Comparison of ENCODE assay signal across 24 cellular contexts in the genomic region with DNA sequence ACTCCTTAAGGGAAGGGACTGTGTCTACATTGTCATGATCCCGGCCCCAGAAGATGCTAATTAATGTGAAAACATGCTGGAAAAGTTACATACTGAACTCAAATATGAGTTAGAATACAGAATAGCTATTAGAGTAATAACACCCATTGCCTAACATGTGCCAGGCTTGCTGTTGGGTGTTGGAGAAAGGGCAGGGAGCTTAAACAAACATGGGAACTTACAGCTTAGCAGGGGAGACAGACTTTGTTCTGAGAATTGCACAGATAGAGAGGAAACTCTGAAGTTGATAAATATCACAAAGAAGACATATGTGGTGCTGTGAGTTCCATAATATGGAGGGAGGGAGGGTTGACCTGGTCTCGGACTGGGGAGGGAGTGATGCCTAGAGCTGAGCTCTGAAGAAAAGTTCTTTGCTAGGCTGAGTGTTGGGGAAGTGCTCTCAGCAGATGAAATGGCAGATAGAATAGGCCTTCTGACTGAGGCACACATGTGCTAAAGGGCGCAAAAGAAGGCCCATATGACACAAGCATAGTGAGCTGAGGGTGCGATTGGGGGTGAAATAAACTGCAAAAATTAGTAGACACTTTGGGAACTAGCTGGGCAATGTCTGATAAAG. TPM values are rescaled to one million over a fixed set of nuclear protein-coding genes. Genes with fewer than 3 reads are reported as not detected.
A peak's percentile ranks its signal among the peaks of the same experiment; 100 is the strongest.
DNase-seq lines count a peak whose midpoint lies in the region; ATAC-seq, FAIRE-seq and TF ChIP-seq lines count a peak whose summit lies in the region.
"Had no signal": no experiment of that assay in that cellular context is flagged by ENCODE, and none has a peak within 500 bp of the region (broad histone marks: within the 10 kb centered on the region; RNA-seq: fewer than 3 reads in every experiment).

No MANE protein-coding gene starts in this region.

- H3K4me3 Mint-ChIP-seq in T-cell = no peak overlapping the region
- H3K4me3 Mint-ChIP-seq: neural crest cell had no signal

- peaks cover 0 to 7% (median 0%) of the 10 kb centered on the region in 4 donors for H3K4me1 ChIP-seq in right lobe of liver
- H3K4me1 ChIP-seq in small intestine (ENCODE audit: control insufficient read depth in 2 of 2, insufficient read depth in 1 of 2, low read depth in 1 of 2, low read length in 1 of 2) = no peaks in the 10 kb centered on the region
- H3K4me1 ChIP-seq in adrenal gland (replicated peaks in 1 of 2) = no peaks in the 10 kb centered on the region
- H3K4me1 ChIP-seq: left ventricle myocardium inferior, prostate gland, vagina had no signal

- H3K9me3 ChIP-seq in right lobe of liver (no peaks in the 10 kb centered on the region), small intestine (ENCODE audit: control insufficient read depth, low read depth) (no peaks in the 10 kb centered on the region), adrenal gland (replicated peaks in 1 of 3) (no peaks in the 10 kb centered on the region)
- H3K9me3 ChIP-seq: left ventricle myocardium inferior, Peyer's patch, prostate gland, vagina had no signal

- ATAC-seq in T-cell (replicated peaks in 1 of 4) (no peak), right lobe of liver (peak; percentile 60 to 87 (median 76))

- POLR2A ChIA-PET in T-cell (lab: Charles Lee) = interaction anchor here (0.5 to 0.6 kb wide), 3 partner anchors 10 to 19 kb away, joined by 4 to 10 read pairs (median 5); no protein-coding TSS in a partner anchor

- H3K27ac ChIP-seq in right lobe of liver (no peak overlapping the region), small intestine (ENCODE audit: low read depth in 1 of 2, low read length in 1 of 2) (peak overlapping the region; percentile 51 to 68), adrenal gland (no peak overlapping the region)
- H3K27ac ChIP-seq: KMS-11, left ventricle myocardium inferior, prostate gland, vagina had no signal

- no peak for TF ChIP-seq POLR2A in right lobe of liver (IDR thresholded peaks at IDR 0.05)
- no peak for TF ChIP-seq POLR2A in adrenal gland (IDR thresholded peaks at IDR 0.05)

- H3K27ac Mint-ChIP-seq in T-cell = peak overlapping the region; percentile 7 to 20

- TF ChIP-seq CTCF in right lobe of liver (IDR thresholded peaks at IDR 0.05) (no peak), adrenal gland (IDR thresholded peaks at IDR 0.05) (no peak)

- H3K4me3 ChIP-seq in right lobe of liver (no peak overlapping the region), small intestine (ENCODE audit: low read depth in 1 of 2, low read length in 2 of 2) (no peak overlapping the region), adrenal gland (no peak overlapping the region)
- H3K4me3 ChIP-seq: left ventricle myocardium inferior, Peyer's patch, prostate gland, vagina had no signal

- peak; percentile 25 for DNase-seq in NCI-H146 (lab: John Stamatoyannopoulos, UW)
- DNase-seq in NCI-H146 treated with DMSO at 0.1 percent for 48 hours (lab: John Stamatoyannopoulos, UW; ENCODE audit: unreplicated experiment) = no peak
- DNase-seq in T-cell = no peak
- DNase-seq in right lobe of liver = no peak
- DNase-seq in small intestine = peak; percentile 68
- no peak for DNase-seq in adrenal gland
- no peak for DNase-seq in activated CD8-positive, alpha-beta memory T cell treated with anti-CD3 and anti-CD28 coated beads for 24 hours
- no peak for DNase-seq in RCC 7860 (ENCODE audit: low spot score)
- DNase-seq: 8988T; activated gamma-delta T cell; activated T-cell treated with anti-CD3 and anti-CD28 coated beads, Interleukin-2, amount 50 U/mL, for 1 hour; cerebellar nuclear complex; left ventricle myocardium inferior; NCI-H1436 treated with DMSO at 0.1 percent for 48 hours; NCI-H526 treated with DMSO at 0.1 percent for 48 hours; Peyer's patch; stimulated activated naive CD4-positive, alpha-beta T cell had no signal

- FAIRE-seq in small intestine (lab: Jason Lieb, UNC) (no peak), RCC 7860 (lab: Jason Lieb, UNC) (no peak)
- FAIRE-seq: D721Med, endothelial cell of umbilical vein, TTC549 had no signal

- peaks cover 3% of the 10 kb centered on the region for H3K36me3 Mint-ChIP-seq in T-cell

- WGBS in right lobe of liver (ENCODE audit: insufficient coverage, low coverage, low lambda C conversion rate, missing lambda C conversion rate) = 59% methylated on average over 3 of the region's 4 CpGs
- WGBS in small intestine, 3 donors = 23 to 58% (median 51%) methylated on average over 4 of the region's 4 CpGs
- WGBS in adrenal gland, 4 donors = 87 to 94% (median 90%) methylated on average over 4 of the region's 4 CpGs

- CTCF ChIA-PET in T-cell (lab: Charles Lee) = interaction anchor here (0.6 kb wide), 4 partner anchors 13 to 108 kb away, joined by 3 to 5 read pairs (median 3); no protein-coding TSS in a partner anchor

- H3K27me3 ChIP-seq in right lobe of liver = no peaks in the 10 kb centered on the region
- H3K27me3 ChIP-seq in small intestine (ENCODE audit: control insufficient read depth in 2 of 2, insufficient read depth in 2 of 2, low read length in 2 of 2) = no peaks in the 10 kb centered on the region
- no peaks in the 10 kb centered on the region for H3K27me3 ChIP-seq in adrenal gland
- H3K27me3 ChIP-seq: Peyer's patch, vagina had no signal

- peaks cover 5 to 11% (median 6%) of the 10 kb centered on the region in 3 donors for H3K4me1 Mint-ChIP-seq in T-cell
- H3K4me1 Mint-ChIP-seq: neural crest cell had no signal

- H3K36me3 ChIP-seq in right lobe of liver = no peaks in the 10 kb centered on the region
- H3K36me3 ChIP-seq in small intestine (ENCODE audit: control insufficient read depth in 2 of 2, insufficient read depth in 2 of 2, low read length in 2 of 2) = no peaks in the 10 kb centered on the region
- no peaks in the 10 kb centered on the region for H3K36me3 ChIP-seq in adrenal gland (replicated peaks in 1 of 2)
- H3K36me3 ChIP-seq: left ventricle myocardium inferior, Peyer's patch, prostate gland, vagina had no signal

- no peaks in the 10 kb centered on the region for H3K9me3 Mint-ChIP-seq in T-cell
- H3K9me3 Mint-ChIP-seq: neural crest cell had no signal

- intact Hi-C loops in right lobe of liver (cut with DNase I) = no loop called here
- intact Hi-C loops in adrenal gland (cut with DNase I) = no loop called here

- no peaks in the 10 kb centered on the region for H3K27me3 Mint-ChIP-seq in T-cell

RNA-seq across cellular contexts. Expression of a gene that starts 18.0 kb away (rescaled TPM):
- 100 to 1,000 TPM in 2 of 5 donors, 10 to 100 TPM in 3; 74.1 to 102 (median 95.8) TPM for total RNA-seq in T-cell
- total RNA-seq in right lobe of liver = 10 to 100 TPM in 2 of 6 experiments, 1 to 10 TPM in 4; 4.8 to 22.8 (median 9.8) TPM
- 10 to 100 TPM in 1 of 3 donors, 1 to 10 TPM in 2; 7.6 to 14.7 (median 8.9) TPM for polyA plus RNA-seq in small intestine
- total RNA-seq in adrenal gland = 10 to 100 TPM in 7 of 8 donors, 1 to 10 TPM in 1; 9.1 to 40.6 (median 18.0) TPM
- 10 to 100 TPM in 2 of 3 donors, 1 to 10 TPM in 1; 5.0 to 19.7 (median 10.2) TPM for polyA plus RNA-seq in adrenal gland

RNA-seq across cellular contexts. Expression of a gene that starts 27.6 kb away (rescaled TPM):
- total RNA-seq in T-cell (10 to 100 TPM; 38.9 to 76.5 (median 59.0) TPM), right lobe of liver (10 to 100 TPM in 2 of 6 experiments, 1 to 10 TPM in 4; 6.9 to 14.4 (median 9.0) TPM), adrenal gland (10 to 100 TPM in 5 of 8 donors, 1 to 10 TPM in 3; 4.9 to 16.1 (median 10.4) TPM)
- polyA plus RNA-seq in small intestine (10 to 100 TPM; 16.1 to 51.4 (median 30.8) TPM), adrenal gland (1 to 10 TPM; 1.9 to 4.1 (median 2.9) TPM)

Comparison
In these comparisons a context has a peak if more than half of its experiments do, and no peak if none do; other contexts are left out.
1. DNase-seq: peak in NCI-H146 (single experiment) and small intestine (single experiment); none in NCI-H146 treated with DMSO at 0.1 percent for 48 hours (single experiment), T-cell (0 of 34), right lobe of liver (0 of 3), adrenal gland (0 of 7), activated CD8-positive, alpha-beta memory T cell treated with anti-CD3 and anti-CD28 coated beads for 24 hours (single experiment) and RCC 7860 (single experiment).
2. ATAC-seq: peak in right lobe of liver (4 of 4); none in T-cell (0 of 4).
3. H3K27ac ChIP-seq: peak in small intestine (2 of 2); none in right lobe of liver (0 of 3) and adrenal gland (0 of 5).